Comparison of ENCODE assay signal across 16 cellular contexts in genomic region chr4:51855270-51855669, GRCh38.
"Had no signal": no experiment of that assay in that cellular context is flagged by ENCODE, and none has a peak within 500 bp of the region (broad histone marks: within the 10 kb centered on the region; RNA-seq: fewer than 3 reads in every experiment).

No MANE protein-coding gene starts in this region.

- H3K36me3 ChIP-seq: heart right ventricle, neutrophil, transverse colon had no signal

- H3K27me3 Mint-ChIP-seq: naive B cell had no signal

- H3K4me3 ChIP-seq: dorsolateral prefrontal cortex, heart right ventricle, transverse colon had no signal

- H3K27ac ChIP-seq: dorsolateral prefrontal cortex, neutrophil, transverse colon had no signal

- H3K9me3 ChIP-seq: heart right ventricle, neutrophil, transverse colon had no signal

- H3K27me3 ChIP-seq: dorsolateral prefrontal cortex, heart right ventricle, neutrophil, transverse colon had no signal

- H3K27ac Mint-ChIP-seq: nephron had no signal

- H3K9me3 Mint-ChIP-seq: naive B cell, nephron had no signal

- DNase-seq: cortex of kidney; dorsolateral prefrontal cortex; effector CD8-positive, alpha-beta T cell; heart right ventricle; hypothalamus; kidney glomerular epithelial cell; mesendoderm; naive B cell; posterior cingulate gyrus; right cardiac atrium; small intestine; stimulated activated CD4-positive, alpha-beta T cell treated with anti-CD3 and anti-CD28 coated beads, Interleukin-2, amount 100 ng/mL, for 48 hours; stimulated activated naive CD8-positive, alpha-beta T cell treated with anti-CD3 and anti-CD28 coated beads, Interleukin-15, Interleukin-2, amounts not matched to agents 100 U/mL and 50 U/mL, for 24 hours; transverse colon had no signal

- ATAC-seq: heart right ventricle; right cardiac atrium; stimulated activated naive CD8-positive, alpha-beta T cell treated with anti-CD3 and anti-CD28 coated beads, Interleukin-15, Interleukin-2, amounts not matched to agents 100 U/mL and 50 U/mL, for 24 hours had no signal

- H3K4me3 Mint-ChIP-seq: nephron had no signal
